In genomic region chr5:176781638-176782570, GRCh38 we compare ENCODE assay signal across 19 cellular contexts. TPM values are rescaled to one million over a fixed set of nuclear protein-coding genes. Genes with fewer than 3 reads are reported as not detected.
DNase-seq lines count a peak whose midpoint lies in the region; ATAC-seq and TF ChIP-seq lines count a peak whose summit lies in the region.
"Had no signal": no experiment of that assay in that cellular context is flagged by ENCODE, and none has a peak within 500 bp of the region (broad histone marks: within the 10 kb centered on the region; RNA-seq: fewer than 3 reads in every experiment).

No MANE protein-coding gene starts in this region.

- H3K9me3 ChIP-seq in Peyer's patch: no peaks in the 10 kb centered on the region
- H3K9me3 ChIP-seq: BLaER1 treated with 17β-estradiol and CSF1 and Interleukin-3, amounts not matched to agents 10 nM and 100 nM; esophagus muscularis mucosa; gastroesophageal sphincter; ovary; right atrium auricular region; SJSA1 had no signal

- TF ChIP-seq POLR2A in Peyer's patch (IDR thresholded peaks at IDR 0.05): no peak

- no peaks in the 10 kb centered on the region for H3K36me3 ChIP-seq in Peyer's patch
- H3K36me3 ChIP-seq: BLaER1 treated with 17β-estradiol and CSF1 and Interleukin-3, amounts not matched to agents 10 nM and 100 nM; esophagus muscularis mucosa; gastroesophageal sphincter; ovary; right atrium auricular region; SJSA1 had no signal

- H3K27ac ChIP-seq in Peyer's patch: no peak overlapping the region
- H3K27ac ChIP-seq: BLaER1 treated with 17β-estradiol and CSF1 and Interleukin-3, amounts not matched to agents 10 nM and 100 nM; esophagus muscularis mucosa; gastroesophageal sphincter; GM23248; ovary; right atrium auricular region; SJSA1 had no signal

- DNase-seq in NCI-H748 (lab: John Stamatoyannopoulos, UW; ENCODE audit: unreplicated experiment): peak; percentile 32
- DNase-seq in NCI-H748 treated with DMSO at 0.1 percent for 48 hours (lab: John Stamatoyannopoulos, UW): no peak
- DNase-seq in Peyer's patch: peak in 2 of 3 donors; percentile 8 to 21
- DNase-seq in islet precursor cell: peak; percentile 35
- peak; percentile 26 for DNase-seq in smooth muscle cell of the brain vasculature (ENCODE audit: low read depth, low spot score)
- no peak for DNase-seq in activated CD4-positive, alpha-beta T cell treated with anti-CD3 and anti-CD28 coated beads, Interleukin-2, amount 50 U/mL, for 1 hour
- DNase-seq: effector CD8-positive, alpha-beta T cell; GM23248; naive B cell; NCI-H774 had no signal

- TF ChIP-seq CTCF in Peyer's patch (IDR thresholded peaks at IDR 0.05): no peak

- no peak overlapping the region for H3K4me3 ChIP-seq in Peyer's patch
- H3K4me3 ChIP-seq: BLaER1 treated with 17β-estradiol and CSF1 and Interleukin-3, amounts not matched to agents 10 nM and 100 nM; esophagus muscularis mucosa; gastroesophageal sphincter; GM23248; ovary; right atrium auricular region; SJSA1 had no signal

- ATAC-seq in GM19023 (IDR thresholded peaks at IDR 0.05; ENCODE audit: unreplicated experiment) (no peak), HG03108 (IDR thresholded peaks at IDR 0.05; ENCODE audit: unreplicated experiment) (no peak)
- ATAC-seq: gastroesophageal sphincter had no signal

- H3K4me1 ChIP-seq in Peyer's patch: no peaks in the 10 kb centered on the region
- H3K4me1 ChIP-seq: gastroesophageal sphincter, SJSA1 had no signal

- H3K27me3 ChIP-seq in Peyer's patch: no peaks in the 10 kb centered on the region
- H3K27me3 ChIP-seq: BLaER1 treated with 17β-estradiol and CSF1 and Interleukin-3, amounts not matched to agents 10 nM and 100 nM; ovary; right atrium auricular region had no signal

RNA-seq across cellular contexts. Expression of gene UNC5A, which starts 28.5 kb away (rescaled TPM):
- total RNA-seq in Peyer's patch: under 1 TPM in 1 of 4 donors, not detected in 3; 0.18 TPM
- total RNA-seq: aorta, esophagus muscularis mucosa, GM23248, right atrium auricular region, SJSA1 had no signal

Comparison
In these comparisons a context has a peak if more than half of its experiments do, and no peak if none do; other contexts are left out.
1. DNase-seq: peak in NCI-H748 (single experiment), Peyer's patch (2 of 3), islet precursor cell (single experiment) and smooth muscle cell of the brain vasculature (single experiment); none in NCI-H748 treated with DMSO at 0.1 percent for 48 hours (single experiment) and activated CD4-positive, alpha-beta T cell treated with anti-CD3 and anti-CD28 coated beads, Interleukin-2, amount 50 U/mL, for 1 hour (single experiment).